Comparison of ENCODE assay signal across 26 cellular contexts in the genomic region with DNA sequence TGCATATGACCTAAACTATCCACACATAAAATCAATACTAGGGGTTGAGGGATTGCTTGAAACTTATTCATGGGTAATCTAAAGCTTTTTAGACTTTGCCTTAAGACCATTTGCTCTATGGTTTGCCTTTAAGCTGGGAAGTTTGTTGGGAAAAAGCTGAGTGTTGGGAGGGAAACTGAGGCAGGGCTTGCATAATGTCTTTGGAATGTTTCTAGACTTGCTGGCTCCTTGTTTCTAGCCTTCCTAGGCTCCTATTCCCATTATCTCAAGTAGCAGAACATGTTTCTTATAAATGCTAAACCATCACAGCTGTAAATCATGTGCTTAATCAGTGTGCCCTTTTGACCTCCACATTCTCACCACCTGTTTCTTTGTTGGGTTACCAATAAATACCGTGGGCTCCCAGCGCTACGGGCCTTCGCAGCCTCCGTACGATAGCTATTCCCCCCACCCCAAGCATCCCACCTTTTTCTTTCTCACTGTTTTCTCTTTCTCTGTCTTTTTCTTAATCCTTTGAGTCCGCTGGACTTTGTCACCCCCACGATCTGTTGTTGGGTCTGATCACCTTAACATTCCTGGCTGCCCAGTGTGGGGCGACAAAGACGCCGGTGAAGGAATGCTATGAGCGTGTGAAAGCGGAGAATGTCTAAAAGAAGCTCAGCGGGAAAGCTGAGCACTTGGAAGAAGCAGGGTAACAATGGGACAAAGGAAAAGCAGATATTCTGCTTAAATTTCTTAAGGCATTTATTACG. TPM values are rescaled to one million over a fixed set of nuclear protein-coding genes. Genes with fewer than 3 reads are reported as not detected.
DNase-seq lines count a peak whose midpoint lies in the region; ATAC-seq lines count a peak whose summit lies in the region.
"Had no signal": no experiment of that assay in that cellular context is flagged by ENCODE, and none has a peak within 500 bp of the region (broad histone marks: within the 10 kb centered on the region; RNA-seq: fewer than 3 reads in every experiment).

No MANE protein-coding gene starts in this region.

- no peaks in the 10 kb centered on the region for H3K79me2 ChIP-seq in mesendoderm (ENCODE audit: control insufficient read depth, insufficient read depth, low read length)

- no peak overlapping the region for H4K8ac ChIP-seq in mesendoderm (ENCODE audit: low read depth, low read length)

- H3K9me3 ChIP-seq in CD8-positive, alpha-beta memory T cell (ENCODE audit: low read length) = no peaks in the 10 kb centered on the region
- H3K9me3 ChIP-seq: body of pancreas, psoas muscle, transverse colon had no signal

- POLR2A ChIA-PET in CD8-positive, alpha-beta memory T cell (lab: Charles Lee) = no interaction called here

- H3K36me3 Mint-ChIP-seq in CD8-positive, alpha-beta memory T cell = no peaks in the 10 kb centered on the region
- H3K36me3 Mint-ChIP-seq: CD4-positive, alpha-beta memory T cell had no signal

- H3K27ac Mint-ChIP-seq in CD8-positive, alpha-beta memory T cell = no peak overlapping the region
- H3K27ac Mint-ChIP-seq: activated CD4-positive, alpha-beta T cell treated with anti-CD3 and anti-CD28 coated beads for 36 hours; CD4-positive, alpha-beta memory T cell; nephron; T-helper 1 cell treated with Interleukin-12 subunit alpha and Interleukin-12 subunit beta and Interleukin-4 antibody, amounts not matched to agents 30 μg/mL and 1 μg/mL, for 36 hours had no signal

- H3K18ac ChIP-seq in mesendoderm (ENCODE audit: low read length) = no peak overlapping the region

- H2AK5ac ChIP-seq in mesendoderm (ENCODE audit: low read length) = no peak overlapping the region

- H3K23ac ChIP-seq in mesendoderm (ENCODE audit: low read length) = no peak overlapping the region

- no peak overlapping the region for H3K9ac ChIP-seq in mesendoderm (ENCODE audit: low read length)

- no peak overlapping the region for H3K4ac ChIP-seq in mesendoderm (ENCODE audit: low read depth, low read length)

- H3K27me3 Mint-ChIP-seq in CD8-positive, alpha-beta memory T cell = peaks cover 16% of the 10 kb centered on the region in 2 donors

- H3K27ac ChIP-seq in mesendoderm (ENCODE audit: low read depth, low read length) = peak overlapping the region; percentile 94
- H3K27ac ChIP-seq in CD8-positive, alpha-beta memory T cell (ENCODE audit: low read depth, low read length) = no peak overlapping the region
- H3K27ac ChIP-seq: body of pancreas, psoas muscle, SK-N-MC, transverse colon had no signal

- peak overlapping the region; percentile 46 for H3K56ac ChIP-seq in mesendoderm (ENCODE audit: low read length)

- DNase-seq in NCI-H524 (lab: John Stamatoyannopoulos, UW) = peak; percentile 9 to 16
- no peak for DNase-seq in NCI-H524 treated with DMSO at 0.1 percent for 48 hours (lab: John Stamatoyannopoulos, UW)
- DNase-seq in ecto neural progenitor cell (ENCODE audit: low spot score) = peak; percentile 73
- DNase-seq in mesendoderm = peak; percentile 89
- DNase-seq in CD8-positive, alpha-beta memory T cell = no peak
- DNase-seq in SHP77 treated with DMSO at 0.1 percent for 48 hours (lab: John Stamatoyannopoulos, UW) = no peak
- no peak for DNase-seq in HuH-7 (ENCODE audit: low spot score)
- DNase-seq: activated CD4-positive, alpha-beta T cell treated with anti-CD3 and anti-CD28 coated beads for 36 hours; activated CD8-positive, alpha-beta memory T cell treated with anti-CD3 and anti-CD28 coated beads for 24 hours; activated T-cell treated with anti-CD3 and anti-CD28 coated beads, Interleukin-2, amount 50 U/mL, for 4 hours; AML-193; body of pancreas; CD4-positive, alpha-beta memory T cell; effector CD4-positive, alpha-beta T cell; erythroblast; head of caudate nucleus; NCI-H1092 treated with DMSO at 0.1 percent for 48 hours; NCI-H2029; NCI-H446 treated with DMSO at 0.1 percent for 48 hours; psoas muscle; stimulated activated CD8-positive, alpha-beta memory T cell treated with anti-CD3 and anti-CD28 coated beads, Interleukin-4, amount 100 ng/mL, for 48 hours; transverse colon had no signal

- no peaks in the 10 kb centered on the region for H3K4me1 Mint-ChIP-seq in CD8-positive, alpha-beta memory T cell
- H3K4me1 Mint-ChIP-seq: activated CD4-positive, alpha-beta T cell treated with anti-CD3 and anti-CD28 coated beads for 36 hours; CD4-positive, alpha-beta memory T cell; nephron had no signal

- H3K4me1 ChIP-seq in mesendoderm (ENCODE audit: control insufficient read depth, low read depth, low read length) = peaks cover 4% of the 10 kb centered on the region
- H3K4me1 ChIP-seq in CD8-positive, alpha-beta memory T cell (ENCODE audit: insufficient read depth, low read length) = no peaks in the 10 kb centered on the region
- H3K4me1 ChIP-seq: body of pancreas, psoas muscle, transverse colon had no signal

- no peak overlapping the region for H3K4me3 Mint-ChIP-seq in CD8-positive, alpha-beta memory T cell
- H3K4me3 Mint-ChIP-seq: activated CD4-positive, alpha-beta T cell treated with anti-CD3 and anti-CD28 coated beads for 36 hours; activated T-cell treated with anti-CD3 and anti-CD28 coated beads, Interleukin-2, amount 50 U/mL, for 4 hours; CD4-positive, alpha-beta memory T cell; T-helper 1 cell treated with Interleukin-12 subunit alpha and Interleukin-12 subunit beta and Interleukin-4 antibody, amounts not matched to agents 30 μg/mL and 1 μg/mL, for 36 hours had no signal

- whole genome bisulfite sequencing in mesendoderm (ENCODE audit: extremely low coverage, insufficient coverage, low lambda C conversion rate) = no CpG with 5 or more reads among the region's 15 CpGs

- no peaks in the 10 kb centered on the region for H3K79me1 ChIP-seq in mesendoderm (ENCODE audit: low read length)

- CTCF ChIA-PET in CD8-positive, alpha-beta memory T cell (lab: Charles Lee) = no interaction called here

- no peak overlapping the region for H2BK5ac ChIP-seq in mesendoderm (ENCODE audit: low read length)

- no peaks in the 10 kb centered on the region for H3K27me3 ChIP-seq in mesendoderm (ENCODE audit: insufficient read depth, low read length, poor library complexity)
- H3K27me3 ChIP-seq in CD8-positive, alpha-beta memory T cell (ENCODE audit: insufficient read depth, low read length, poor library complexity, severe bottlenecking) = no peaks in the 10 kb centered on the region
- H3K27me3 ChIP-seq: body of pancreas, transverse colon had no signal

- no peak overlapping the region for H3K4me2 ChIP-seq in mesendoderm (ENCODE audit: low read length)

- peaks cover 0 to 10% (median 4%) of the 10 kb centered on the region in 5 donors for H3K9me3 Mint-ChIP-seq in CD8-positive, alpha-beta memory T cell
- H3K9me3 Mint-ChIP-seq: activated T-cell treated with anti-CD3 and anti-CD28 coated beads, Interleukin-2, amount 50 U/mL, for 4 hours; T-helper 1 cell treated with Interleukin-12 subunit alpha and Interleukin-12 subunit beta and Interleukin-4 antibody, amounts not matched to agents 30 μg/mL and 1 μg/mL, for 36 hours had no signal

- H2BK15ac ChIP-seq in mesendoderm (replicated peaks; ENCODE audit: low read depth) = no peak overlapping the region

- no peak overlapping the region for H3K4me3 ChIP-seq in mesendoderm (ENCODE audit: low read length)
- no peak overlapping the region for H3K4me3 ChIP-seq in CD8-positive, alpha-beta memory T cell (ENCODE audit: low read length)
- H3K4me3 ChIP-seq: body of pancreas, psoas muscle, SK-N-MC, transverse colon had no signal

- H3K36me3 ChIP-seq in mesendoderm (ENCODE audit: control insufficient read depth, insufficient read depth, low read length) = no peaks in the 10 kb centered on the region
- no peaks in the 10 kb centered on the region for H3K36me3 ChIP-seq in CD8-positive, alpha-beta memory T cell (ENCODE audit: insufficient read depth, low read length)
- H3K36me3 ChIP-seq: transverse colon had no signal

- ATAC-seq in HG02623 (IDR thresholded peaks at IDR 0.05; ENCODE audit: unreplicated experiment) = no peak
- ATAC-seq: activated CD4-positive, alpha-beta T cell treated with anti-CD3 and anti-CD28 coated beads for 36 hours; activated T-cell treated with anti-CD3 and anti-CD28 coated beads, Interleukin-2, amount 50 U/mL, for 4 hours; body of pancreas; psoas muscle had no signal

- H2BK120ac ChIP-seq in mesendoderm (ENCODE audit: low read depth, low read length) = no peak overlapping the region

- no peak overlapping the region for H4K5ac ChIP-seq in mesendoderm (ENCODE audit: low read length)

RNA-seq across cellular contexts. Expression of gene CWC22, which starts 49.4 kb away (rescaled TPM):
- polyA plus RNA-seq in mesendoderm (2013, experiment 1 of 2) = 40.1 TPM
- 40.1 TPM for polyA plus RNA-seq in mesendoderm (2013, experiment 2 of 2)
- total RNA-seq in CD8-positive, alpha-beta memory T cell = 10 to 100 TPM; 30.9 to 32.7 TPM
- polyA plus RNA-seq in CD8-positive, alpha-beta memory T cell = 31.0 TPM

Comparison
In these comparisons a context has a peak if more than half of its experiments do, and no peak if none do; other contexts are left out.
1. DNase-seq: peak in NCI-H524 (2 of 2), ecto neural progenitor cell (single experiment) and mesendoderm (single experiment); none in NCI-H524 treated with DMSO at 0.1 percent for 48 hours (single experiment), CD8-positive, alpha-beta memory T cell (0 of 5), SHP77 treated with DMSO at 0.1 percent for 48 hours (single experiment) and HuH-7 (single experiment).